In genomic region chr6:33276864-33277662, GRCh38 we compare ENCODE assay signal across 8 cellular contexts. TPM values are rescaled to one million over a fixed set of nuclear protein-coding genes. Genes with fewer than 3 reads are reported as not detected.
A peak's percentile ranks its signal among the peaks of the same experiment; 100 is the strongest.
DNase-seq lines count a peak whose midpoint lies in the region; ATAC-seq and TF ChIP-seq lines count a peak whose summit lies in the region.

Gene B3GALT4 (plus strand): TSS chr6:33277123. CDS start chr6:33277420, 297 bp downstream.

- no peaks in the 10 kb centered on the region for H3K9me3 ChIP-seq in T-helper 17 cell (ENCODE audit: control insufficient read depth, low read length, poor library complexity, severe bottlenecking)

- no peaks in the 10 kb centered on the region for H3K27me3 Mint-ChIP-seq in T-helper 17 cell

- TF ChIP-seq CTCF in LNCaP clone FGC (IDR thresholded peaks at IDR 0.05; ENCODE audit: control insufficient read depth, extremely low read depth, insufficient read depth), result peak; percentile 24; the same call in 1 of the 2 replicates

- H3K4me3 Mint-ChIP-seq in T-helper 17 cell, result peak within 1 kb of the TSS; percentile 91

- in situ Hi-C loops in G401 (cut with HindIII; ENCODE audit: low sequenced_read_pairs), result no loop called here

- H3K4me1 Mint-ChIP-seq in T-helper 17 cell, result peaks cover 61% of the 10 kb centered on the region

- peak within 1 kb of the TSS; percentile 50 for H3K4me3 ChIP-seq in LNCaP clone FGC (ENCODE audit: low read depth, low read length)

- peak within 1 kb of the TSS; percentile 99 for H3K27ac Mint-ChIP-seq in T-helper 17 cell

- DNase-seq in G401 (ENCODE audit: low spot score) (peak; percentile 75), LNCaP clone FGC (ENCODE audit: low read depth) (no peak), T-helper 17 cell (peak; percentile 49 to 68 (median 65)), anterior cingulate cortex (lab: John Stamatoyannopoulos, UW) (peak in 51 of 58 donors; percentile 21 to 77 (median 53)), hepatic stellate cell (ENCODE audit: low spot score) (peak; percentile 70), renal cortical epithelial cell (ENCODE audit: low read depth) (peak; percentile 41), cortex of kidney (lab: John Stamatoyannopoulos, UW) (no peak)

- ATAC-seq in GM21723 (IDR thresholded peaks at IDR 0.05; ENCODE audit: unreplicated experiment) (peak; percentile 68), T-helper 17 cell (peak; percentile 76)

- H3K36me3 Mint-ChIP-seq in T-helper 17 cell (ENCODE audit: low read depth), result peaks cover 4% of the 10 kb centered on the region

RNA-seq across cellular contexts. Expression of gene B3GALT4, which starts in this region (rescaled TPM):
- total RNA-seq in G401 (2014; rRNA removed; shearing (Covaris generic)), result 0.61 and 1.9 TPM in 2 replicates
- total RNA-seq in T-helper 17 cell, result 10 to 100 TPM; 10.1 to 13.0 TPM
- 2.7 and 5.9 TPM in 2 replicates for total RNA-seq in renal cortical epithelial cell

Comparison
In these comparisons a context has a peak if more than half of its experiments do, and no peak if none do; other contexts are left out.
1. DNase-seq: peak in G401 (single experiment), T-helper 17 cell (3 of 3), anterior cingulate cortex (51 of 58), hepatic stellate cell (single experiment) and renal cortical epithelial cell (single experiment); none in LNCaP clone FGC (single experiment) and cortex of kidney (single experiment).